ENCODE assay signal across 1 cellular context in the genomic region with DNA sequence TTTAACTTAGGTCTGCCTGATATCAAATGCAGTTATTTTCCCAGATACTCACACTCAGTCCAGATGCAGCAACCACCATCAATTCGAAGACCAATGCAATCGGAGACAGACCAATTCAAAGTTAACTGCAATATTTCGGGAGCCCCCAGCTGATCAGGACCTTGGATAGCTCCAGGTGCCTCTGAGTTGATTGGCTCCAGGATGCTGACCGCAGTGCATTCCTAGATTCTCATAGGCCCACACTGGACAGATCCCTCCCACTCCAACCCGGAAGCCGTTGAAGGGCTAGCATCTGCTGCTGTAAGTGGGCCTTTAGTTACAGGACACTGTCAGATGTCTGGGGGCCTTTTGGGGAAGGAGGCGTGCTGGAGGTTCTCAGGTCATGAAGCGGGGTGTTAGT.
A peak's percentile ranks its signal among the peaks of the same experiment; 100 is the strongest.
TF ChIP-seq lines count a peak whose summit lies in the region.

No MANE protein-coding gene starts in this region.

TF ChIP-seq in HEK293, 187 proteins besides CTCF, POLR2A, EP300 and RAD21 (continued from another document):
- TF ChIP-seq, protein P1, sequence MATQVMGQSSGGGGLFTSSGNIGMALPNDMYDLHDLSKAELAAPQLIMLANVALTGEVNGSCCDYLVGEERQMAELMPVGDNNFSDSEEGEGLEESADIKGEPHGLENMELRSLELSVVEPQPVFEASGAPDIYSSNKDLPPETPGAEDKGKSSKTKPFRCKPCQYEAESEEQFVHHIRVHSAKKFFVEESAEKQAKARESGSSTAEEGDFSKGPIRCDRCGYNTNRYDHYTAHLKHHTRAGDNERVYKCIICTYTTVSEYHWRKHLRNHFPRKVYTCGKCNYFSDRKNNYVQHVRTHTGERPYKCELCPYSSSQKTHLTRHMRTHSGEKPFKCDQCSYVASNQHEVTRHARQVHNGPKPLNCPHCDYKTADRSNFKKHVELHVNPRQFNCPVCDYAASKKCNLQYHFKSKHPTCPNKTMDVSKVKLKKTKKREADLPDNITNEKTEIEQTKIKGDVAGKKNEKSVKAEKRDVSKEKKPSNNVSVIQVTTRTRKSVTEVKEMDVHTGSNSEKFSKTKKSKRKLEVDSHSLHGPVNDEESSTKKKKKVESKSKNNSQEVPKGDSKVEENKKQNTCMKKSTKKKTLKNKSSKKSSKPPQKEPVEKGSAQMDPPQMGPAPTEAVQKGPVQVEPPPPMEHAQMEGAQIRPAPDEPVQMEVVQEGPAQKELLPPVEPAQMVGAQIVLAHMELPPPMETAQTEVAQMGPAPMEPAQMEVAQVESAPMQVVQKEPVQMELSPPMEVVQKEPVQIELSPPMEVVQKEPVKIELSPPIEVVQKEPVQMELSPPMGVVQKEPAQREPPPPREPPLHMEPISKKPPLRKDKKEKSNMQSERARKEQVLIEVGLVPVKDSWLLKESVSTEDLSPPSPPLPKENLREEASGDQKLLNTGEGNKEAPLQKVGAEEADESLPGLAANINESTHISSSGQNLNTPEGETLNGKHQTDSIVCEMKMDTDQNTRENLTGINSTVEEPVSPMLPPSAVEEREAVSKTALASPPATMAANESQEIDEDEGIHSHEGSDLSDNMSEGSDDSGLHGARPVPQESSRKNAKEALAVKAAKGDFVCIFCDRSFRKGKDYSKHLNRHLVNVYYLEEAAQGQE (tag by site-specific recombination; IDR thresholded peaks at IDR 0.05) = peak; percentile 99
- TF ChIP-seq ZNF24 (tag by site-specific recombination; IDR thresholded peaks at IDR 0.05) = no peak
- TF ChIP-seq ZNF510 (tag by site-specific recombination; IDR thresholded peaks at IDR 0.05; ENCODE audit: insufficient replicate concordance) = no peak
- peak; percentile 73 for TF ChIP-seq SP2 (tag by site-specific recombination; IDR thresholded peaks at IDR 0.05)
- TF ChIP-seq ZBTB17 (tag by site-specific recombination; IDR thresholded peaks at IDR 0.05) = 0 out of 2 replicates have a peak, but pooled peaks have one; percentile 21
- no peak for TF ChIP-seq MZF1 (tag by site-specific recombination; IDR thresholded peaks at IDR 0.05; ENCODE audit: borderline replicate concordance)
- TF ChIP-seq, protein P2, sequence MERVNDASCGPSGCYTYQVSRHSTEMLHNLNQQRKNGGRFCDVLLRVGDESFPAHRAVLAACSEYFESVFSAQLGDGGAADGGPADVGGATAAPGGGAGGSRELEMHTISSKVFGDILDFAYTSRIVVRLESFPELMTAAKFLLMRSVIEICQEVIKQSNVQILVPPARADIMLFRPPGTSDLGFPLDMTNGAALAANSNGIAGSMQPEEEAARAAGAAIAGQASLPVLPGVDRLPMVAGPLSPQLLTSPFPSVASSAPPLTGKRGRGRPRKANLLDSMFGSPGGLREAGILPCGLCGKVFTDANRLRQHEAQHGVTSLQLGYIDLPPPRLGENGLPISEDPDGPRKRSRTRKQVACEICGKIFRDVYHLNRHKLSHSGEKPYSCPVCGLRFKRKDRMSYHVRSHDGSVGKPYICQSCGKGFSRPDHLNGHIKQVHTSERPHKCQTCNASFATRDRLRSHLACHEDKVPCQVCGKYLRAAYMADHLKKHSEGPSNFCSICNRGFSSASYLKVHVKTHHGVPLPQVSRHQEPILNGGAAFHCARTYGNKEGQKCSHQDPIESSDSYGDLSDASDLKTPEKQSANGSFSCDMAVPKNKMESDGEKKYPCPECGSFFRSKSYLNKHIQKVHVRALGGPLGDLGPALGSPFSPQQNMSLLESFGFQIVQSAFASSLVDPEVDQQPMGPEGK (tag by site-specific recombination; IDR thresholded peaks at IDR 0.05) = peak; percentile 46; the same call in 1 of the 2 replicates
TF ChIP-seq in HEK293: peak in this region for 5.
